Comparison of ENCODE assay signal across 10 cellular contexts in the genomic region with DNA sequence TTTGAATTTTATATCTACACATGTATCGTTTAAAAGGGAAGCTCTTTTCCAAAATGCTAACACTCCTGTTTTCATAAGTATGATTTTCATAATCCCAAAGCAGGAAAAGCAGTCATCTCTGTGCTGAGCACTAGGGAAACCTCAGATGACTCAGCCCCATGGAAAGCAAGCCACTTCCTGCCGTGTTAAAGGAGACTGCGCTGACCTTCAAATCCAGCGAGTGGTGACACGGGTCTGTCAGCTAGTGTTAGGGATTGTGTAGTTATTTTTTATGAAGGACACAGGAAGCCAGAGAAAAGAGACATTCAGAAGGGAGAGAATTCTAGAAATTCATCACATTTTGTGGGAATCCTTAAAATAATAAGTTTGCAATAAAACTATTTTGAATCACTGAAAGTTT. TPM values are rescaled to one million over a fixed set of nuclear protein-coding genes. Genes with fewer than 3 reads are reported as not detected.
DNase-seq lines count a peak whose midpoint lies in the region; ATAC-seq, FAIRE-seq and TF ChIP-seq lines count a peak whose summit lies in the region.
"Had no signal": no experiment of that assay in that cellular context is flagged by ENCODE, and none has a peak within 500 bp of the region (broad histone marks: within the 10 kb centered on the region; RNA-seq: fewer than 3 reads in every experiment).

No MANE protein-coding gene starts in this region.

- intact Hi-C loops in psoas muscle (cut with DNase I) = no loop called here

- peak; percentile 57 to 75 (median 70) for ATAC-seq in psoas muscle

- peak; percentile 11 for DNase-seq in NCI-H2029 treated with DMSO at 0.1 percent for 48 hours (lab: John Stamatoyannopoulos, UW)
- DNase-seq in NCI-H2029 (lab: John Stamatoyannopoulos, UW) = no peak
- peak; percentile 65 for DNase-seq in SKM-1 (lab: John Stamatoyannopoulos, UW; ENCODE audit: unreplicated experiment)
- peak; percentile 81 to 84 for DNase-seq in fibroblast of lung (ENCODE audit: low read depth in 2 of 2)
- peak; percentile 68 to 79 for DNase-seq in psoas muscle
- no peak for DNase-seq in iPS-NIHi11 (ENCODE audit: low spot score)
- no peak for DNase-seq in cerebellar nuclear complex (lab: John Stamatoyannopoulos, UW)
- DNase-seq in GM19239 (ENCODE audit: insufficient read length, low spot score) = no peak

- no peak overlapping the region for H2AFZ ChIP-seq in fibroblast of lung (ENCODE audit: low read length)

- 2 to 7% (median 3%) methylated on average over 5 of the region's 5 CpGs for WGBS in psoas muscle, 3 donors

- no peak for FAIRE-seq in GM19239 (lab: Jason Lieb, UNC)
- FAIRE-seq: A204.1 had no signal

- peak overlapping the region; percentile 55 for H3K4me2 ChIP-seq in fibroblast of lung (ENCODE audit: extremely low read depth, insufficient read depth, low read length)

- H3K9me3 ChIP-seq in fibroblast of lung (ENCODE audit: control insufficient read depth, insufficient read depth, low read depth, low read length) (no peaks in the 10 kb centered on the region), psoas muscle (no peaks in the 10 kb centered on the region)
- H3K9me3 ChIP-seq: Peyer's patch had no signal

- H3K9ac ChIP-seq in fibroblast of lung (ENCODE audit: insufficient read depth, low read length) = no peak overlapping the region

- TF ChIP-seq CTCF in fibroblast of lung (conservative IDR thresholded peaks at IDR 0.05 in 1 of 2, IDR thresholded peaks at IDR 0.05 in 1 of 2; ENCODE audit: low read depth in 1 of 2, low read length in 2 of 2) = no peak
- no peak for TF ChIP-seq CTCF in psoas muscle (IDR thresholded peaks at IDR 0.05)

- H3K79me2 ChIP-seq in fibroblast of lung (ENCODE audit: control insufficient read depth, insufficient read depth, low read length) = no peaks in the 10 kb centered on the region

- H4K20me1 ChIP-seq in fibroblast of lung (ENCODE audit: control insufficient read depth, extremely low read depth, insufficient read depth, low read length) = no peaks in the 10 kb centered on the region

- no peaks in the 10 kb centered on the region for H3K27me3 ChIP-seq in fibroblast of lung (ENCODE audit: control insufficient read depth, insufficient read depth, low read length)
- no peaks in the 10 kb centered on the region for H3K27me3 ChIP-seq in psoas muscle (ENCODE audit: insufficient read depth in 3 of 3, low read length in 2 of 3)
- H3K27me3 ChIP-seq: Peyer's patch had no signal

- H3K27ac ChIP-seq in fibroblast of lung (ENCODE audit: insufficient read depth, low read length) (peak overlapping the region; percentile 58), psoas muscle (peak overlapping the region; percentile 96)

- no peak overlapping the region for H3K4me3 ChIP-seq in fibroblast of lung (replicated peaks in 1 of 4; ENCODE audit: control extremely low read depth in 1 of 4, insufficient read depth in 1 of 4, low read depth in 3 of 4, low read length in 4 of 4)
- H3K4me3 ChIP-seq in psoas muscle = no peak overlapping the region
- H3K4me3 ChIP-seq: Peyer's patch had no signal

- H3K36me3 ChIP-seq in fibroblast of lung (ENCODE audit: control insufficient read depth, insufficient read depth, low read length) = no peaks in the 10 kb centered on the region
- no peaks in the 10 kb centered on the region for H3K36me3 ChIP-seq in psoas muscle (ENCODE audit: insufficient read depth in 1 of 2, low read depth in 1 of 2)
- H3K36me3 ChIP-seq: Peyer's patch had no signal

- H3K4me1 ChIP-seq in fibroblast of lung (ENCODE audit: control insufficient read depth, extremely low read depth, insufficient read depth, low read length) = peaks cover 21% of the 10 kb centered on the region
- peaks cover 71% of the 10 kb centered on the region for H3K4me1 ChIP-seq in psoas muscle

RNA-seq across cellular contexts. Expression of a gene that starts 57.0 kb away (rescaled TPM):
- under 0.01 TPM in 1 of 2 replicates, not detected in the other for total RNA-seq in fibroblast of lung
- polyA plus RNA-seq in fibroblast of lung = 0.01 TPM in 1 of 2 replicates, not detected in the other
- not detected in 2 replicates for polyA plus RNA-seq in fibroblast of lung (2012)
- not detected in 2 replicates for polyA minus RNA-seq in fibroblast of lung (ENCODE audit: low replicate concordance)
- 10 to 100 TPM; 17.6 to 35.7 (median 34.6) TPM for total RNA-seq in psoas muscle
- polyA plus RNA-seq in psoas muscle = 10 to 100 TPM in 1 of 3 donors, 1 to 10 TPM in 2; 7.7 to 15.5 (median 9.5) TPM

Comparison
In these comparisons a context has a peak if more than half of its experiments do, and no peak if none do; other contexts are left out.
1. DNase-seq: peak in NCI-H2029 treated with DMSO at 0.1 percent for 48 hours (single experiment), SKM-1 (single experiment), fibroblast of lung (2 of 2) and psoas muscle (2 of 2); none in NCI-H2029 (single experiment), iPS-NIHi11 (single experiment), cerebellar nuclear complex (0 of 2) and GM19239 (single experiment).
2. RNA of a gene that starts 57.0 kb away (total RNA-seq): 17.6 to 35.7 TPM in psoas muscle; under 0.01 TPM in fibroblast of lung; every median in the first group is over 10 times any median in the second.